2 cellular contexts compared by ENCODE assay signal in genomic region chr10:84138478-84139125, GRCh38.
A peak's percentile ranks its signal among the peaks of the same experiment; 100 is the strongest.
TF ChIP-seq lines count a peak whose summit lies in the region.

No MANE protein-coding gene starts in this region.

TF ChIP-seq in A549, 52 proteins besides CTCF, POLR2A, EP300 and RAD21:
- no peak for TF ChIP-seq MAZ (IDR thresholded peaks at IDR 0.05; ENCODE audit: borderline replicate concordance, low read depth, low read length)
- TF ChIP-seq HOXB5 (CRISPR knock-in tag; IDR thresholded peaks at IDR 0.05) = no peak
- no peak for TF ChIP-seq ZNF302 (CRISPR knock-in tag; IDR thresholded peaks at IDR 0.05)
- 0 out of 2 replicates have a peak, but pooled peaks have one; percentile 58 for TF ChIP-seq EHMT2 (IDR thresholded peaks at IDR 0.05; ENCODE audit: low read depth)
- no peak for TF ChIP-seq SMC3 (IDR thresholded peaks at IDR 0.05)
- no peak for TF ChIP-seq TP53 (CRISPR knock-in tag; IDR thresholded peaks at IDR 0.05)
- TF ChIP-seq NR3C1 (IDR thresholded peaks at IDR 0.05) = no peak
- no peak for TF ChIP-seq BCL3 (IDR thresholded peaks at IDR 0.05)
- no peak for TF ChIP-seq HDAC2 (IDR thresholded peaks at IDR 0.05)
- TF ChIP-seq PHF8 (IDR thresholded peaks at IDR 0.05; ENCODE audit: borderline replicate concordance, low read depth) = peak; percentile 23; the same call in 1 of the 2 replicates
- TF ChIP-seq ZC3H11A (IDR thresholded peaks at IDR 0.05) = no peak
- no peak for TF ChIP-seq TFCP2L1 (CRISPR knock-in tag; IDR thresholded peaks at IDR 0.05)
- no peak for TF ChIP-seq JUN (IDR thresholded peaks at IDR 0.05)
- TF ChIP-seq ESRRA (IDR thresholded peaks at IDR 0.05; ENCODE audit: borderline replicate concordance, low read length) = no peak
- TF ChIP-seq MAFK (IDR thresholded peaks at IDR 0.05; ENCODE audit: partially characterized antibody) = no peak
- no peak for TF ChIP-seq JUNB (IDR thresholded peaks at IDR 0.05)

TF ChIP-seq in HepG2, 621 proteins besides CTCF, POLR2A, EP300 and RAD21:
- TF ChIP-seq E2F1 (CRISPR knock-in tag; IDR thresholded peaks at IDR 0.05) = no peak
- TF ChIP-seq TEF (CRISPR knock-in tag; IDR thresholded peaks at IDR 0.05) = no peak
- TF ChIP-seq GMEB1 (CRISPR knock-in tag; IDR thresholded peaks at IDR 0.05; ENCODE audit: borderline replicate concordance) = no peak
- TF ChIP-seq CSRNP1 (CRISPR knock-in tag; IDR thresholded peaks at IDR 0.05) = 0 out of 2 replicates have a peak, but pooled peaks have one; percentile 1
- TF ChIP-seq ZNF607 (CRISPR knock-in tag; IDR thresholded peaks at IDR 0.05; ENCODE audit: borderline replicate concordance) = 0 out of 2 replicates have a peak, but pooled peaks have one; percentile 5
- no peak for TF ChIP-seq JUND (CRISPR knock-in tag; IDR thresholded peaks at IDR 0.05)
